Comparison of ENCODE assay signal across 1 cellular context in the genomic region with DNA sequence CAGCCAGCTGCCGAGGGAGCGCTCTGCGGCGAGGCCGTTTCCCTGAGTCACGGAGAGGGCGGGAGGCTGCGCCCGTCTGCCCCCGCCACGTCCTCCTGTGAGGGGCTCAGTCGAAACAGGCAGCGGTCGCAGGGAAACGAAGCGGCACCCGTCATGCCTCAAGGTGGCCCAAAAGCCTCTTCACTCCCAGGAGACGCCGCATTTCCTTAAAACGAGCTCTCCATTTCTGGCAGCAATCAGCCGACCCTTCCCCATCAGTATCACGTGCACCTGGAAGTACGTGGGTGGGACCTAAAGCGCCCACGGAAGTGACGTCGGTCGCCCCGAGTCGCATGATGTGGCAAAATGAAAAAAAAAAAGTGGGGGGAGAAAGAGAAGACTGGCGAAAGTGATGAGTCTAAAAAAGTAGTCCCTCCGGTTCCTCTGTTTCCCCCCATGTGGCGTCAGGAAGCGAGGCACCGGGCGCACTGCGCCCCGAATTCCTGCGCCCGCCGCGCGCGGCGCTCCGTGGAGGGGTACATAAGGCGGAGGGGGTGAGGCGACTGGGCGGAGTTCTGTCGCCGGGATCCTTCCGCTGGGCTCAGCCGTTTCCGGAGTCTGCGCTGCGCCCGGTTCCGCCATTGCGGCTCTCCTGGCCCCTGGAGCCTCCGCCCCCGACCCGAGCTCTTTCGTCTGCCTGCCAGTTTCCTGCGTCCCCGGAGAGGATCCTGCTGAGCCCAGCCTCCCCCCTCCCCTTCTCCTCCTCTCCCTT.
TF ChIP-seq lines count a peak whose summit lies in the region.

A gene (plus strand): TSS at position 583 of the 751 bp plus-strand sequence. CDS start 237 bp downstream, outside the sequence.

TF ChIP-seq in GM12878, 131 proteins besides CTCF, POLR2A, EP300 and RAD21 (continued from another document and continues in another):
- TF ChIP-seq, protein P1, sequence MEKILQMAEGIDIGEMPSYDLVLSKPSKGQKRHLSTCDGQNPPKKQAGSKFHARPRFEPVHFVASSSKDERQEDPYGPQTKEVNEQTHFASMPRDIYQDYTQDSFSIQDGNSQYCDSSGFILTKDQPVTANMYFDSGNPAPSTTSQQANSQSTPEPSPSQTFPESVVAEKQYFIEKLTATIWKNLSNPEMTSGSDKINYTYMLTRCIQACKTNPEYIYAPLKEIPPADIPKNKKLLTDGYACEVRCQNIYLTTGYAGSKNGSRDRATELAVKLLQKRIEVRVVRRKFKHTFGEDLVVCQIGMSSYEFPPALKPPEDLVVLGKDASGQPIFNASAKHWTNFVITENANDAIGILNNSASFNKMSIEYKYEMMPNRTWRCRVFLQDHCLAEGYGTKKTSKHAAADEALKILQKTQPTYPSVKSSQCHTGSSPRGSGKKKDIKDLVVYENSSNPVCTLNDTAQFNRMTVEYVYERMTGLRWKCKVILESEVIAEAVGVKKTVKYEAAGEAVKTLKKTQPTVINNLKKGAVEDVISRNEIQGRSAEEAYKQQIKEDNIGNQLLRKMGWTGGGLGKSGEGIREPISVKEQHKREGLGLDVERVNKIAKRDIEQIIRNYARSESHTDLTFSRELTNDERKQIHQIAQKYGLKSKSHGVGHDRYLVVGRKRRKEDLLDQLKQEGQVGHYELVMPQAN (conservative IDR thresholded peaks at IDR 0.05): peak; percentile 41; the same call in 1 of the 2 replicates
- TF ChIP-seq, protein P2, sequence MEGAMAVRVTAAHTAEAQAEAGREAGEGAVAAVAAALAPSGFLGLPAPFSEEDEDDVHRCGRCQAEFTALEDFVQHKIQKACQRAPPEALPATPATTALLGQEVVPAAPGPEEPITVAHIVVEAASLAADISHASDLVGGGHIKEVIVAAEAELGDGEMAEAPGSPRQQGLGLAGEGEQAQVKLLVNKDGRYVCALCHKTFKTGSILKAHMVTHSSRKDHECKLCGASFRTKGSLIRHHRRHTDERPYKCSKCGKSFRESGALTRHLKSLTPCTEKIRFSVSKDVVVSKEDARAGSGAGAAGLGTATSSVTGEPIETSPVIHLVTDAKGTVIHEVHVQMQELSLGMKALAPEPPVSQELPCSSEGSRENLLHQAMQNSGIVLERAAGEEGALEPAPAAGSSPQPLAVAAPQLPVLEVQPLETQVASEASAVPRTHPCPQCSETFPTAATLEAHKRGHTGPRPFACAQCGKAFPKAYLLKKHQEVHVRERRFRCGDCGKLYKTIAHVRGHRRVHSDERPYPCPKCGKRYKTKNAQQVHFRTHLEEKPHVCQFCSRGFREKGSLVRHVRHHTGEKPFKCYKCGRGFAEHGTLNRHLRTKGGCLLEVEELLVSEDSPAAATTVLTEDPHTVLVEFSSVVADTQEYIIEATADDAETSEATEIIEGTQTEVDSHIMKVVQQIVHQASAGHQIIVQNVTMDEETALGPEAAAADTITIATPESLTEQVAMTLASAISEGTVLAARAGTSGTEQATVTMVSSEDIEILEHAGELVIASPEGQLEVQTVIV (IDR thresholded peaks at IDR 0.05; ENCODE audit: borderline replicate concordance, partially characterized antibody): peak; percentile 94
- TF ChIP-seq MYB (IDR thresholded peaks at IDR 0.05; ENCODE audit: borderline replicate concordance, low read depth, low read length) (0 out of 2 replicates have a peak, but pooled peaks have one; percentile 59), POLR2AphosphoS5 (IDR thresholded peaks at IDR 0.05; ENCODE audit: low read length) (peak; percentile 98), RBBP5 (conservative IDR thresholded peaks at IDR 0.05) (no peak), FOS (IDR thresholded peaks at IDR 0.05; ENCODE audit: borderline replicate concordance, extremely low read depth, insufficient read length) (no peak), SUPT20H (IDR thresholded peaks at IDR 0.05; ENCODE audit: borderline replicate concordance, control insufficient read depth, low read depth, low read length) (no peak), POLR2AphosphoS2 (IDR thresholded peaks at IDR 0.05; ENCODE audit: low read depth, low read length) (peak; percentile 92), NFYA (IDR thresholded peaks at IDR 0.05; ENCODE audit: borderline replicate concordance, low read depth, low read length) (no peak), HDAC2 (IDR thresholded peaks at IDR 0.05) (no peak), HDGF (IDR thresholded peaks at IDR 0.05) (0 out of 2 replicates have a peak, but pooled peaks have one; percentile 39), ZBED1 (IDR thresholded peaks at IDR 0.05; ENCODE audit: borderline replicate concordance) (no peak), SMC3 (IDR thresholded peaks at IDR 0.05; ENCODE audit: borderline replicate concordance, low read length) (no peak), SREBF2 (IDR thresholded peaks at IDR 0.05; ENCODE audit: low read length) (peak; percentile 64; the same call in 1 of the 2 replicates), NR2C1 (IDR thresholded peaks at IDR 0.05) (peak; percentile 60), CREM (IDR thresholded peaks at IDR 0.05; ENCODE audit: low read depth) (peak; percentile 92), BHLHE40 (IDR thresholded peaks at IDR 0.05; ENCODE audit: borderline replicate concordance in 1 of 2, low read depth in 2 of 2, low read length in 1 of 2) (peak; percentile 97 to 98), ZNF274 (IDR thresholded peaks at IDR 0.05; ENCODE audit: insufficient read depth, insufficient read length) (no peak), TBL1XR1 (IDR thresholded peaks at IDR 0.05; ENCODE audit: low read depth, low read length) (peak; percentile 46; the same call in 1 of the 2 replicates), HDAC6 (IDR thresholded peaks at IDR 0.05; ENCODE audit: unreplicated experiment) (peak; percentile 76), CBFB (IDR thresholded peaks at IDR 0.05; ENCODE audit: low read depth) (0 out of 2 replicates have a peak, but pooled peaks have one; percentile 15), SP1 (IDR thresholded peaks at IDR 0.05; ENCODE audit: low read depth, low read length) (peak; percentile 91), CHD1 (IDR thresholded peaks at IDR 0.05; ENCODE audit: low read depth, low read length) (no peak; the same call in 1 of the 2 replicates), GABPA (IDR thresholded peaks at IDR 0.05; ENCODE audit: low read depth) (peak; percentile 91), SMAD1 (IDR thresholded peaks at IDR 0.05; ENCODE audit: low read depth, partially characterized antibody) (no peak), IKZF2 (IDR thresholded peaks at IDR 0.05) (peak; percentile 93 to 94), PAX5 (IDR thresholded peaks at IDR 0.05; ENCODE audit: borderline replicate concordance, low read depth, low read length) (peak; percentile 82; the same call in 1 of the 2 replicates), RB1 (IDR thresholded peaks at IDR 0.05; ENCODE audit: borderline replicate concordance) (peak; percentile 76; the same call in 1 of the 2 replicates), RELA (IDR thresholded peaks at IDR 0.05; ENCODE audit: borderline replicate concordance, partially characterized antibody) (peak; percentile 69), TCF12 (IDR thresholded peaks at IDR 0.05; ENCODE audit: low read depth, low read length) (peak; percentile 99), SPI1 (IDR thresholded peaks at IDR 0.05; ENCODE audit: borderline replicate concordance, insufficient read depth, low read depth, low read length) (0 out of 2 replicates have a peak, but pooled peaks have one; percentile 27), GATAD2B (conservative IDR thresholded peaks at IDR 0.05; ENCODE audit: low read depth) (peak; percentile 88; the same call in 1 of the 2 replicates)
- TF ChIP-seq, protein P3, sequence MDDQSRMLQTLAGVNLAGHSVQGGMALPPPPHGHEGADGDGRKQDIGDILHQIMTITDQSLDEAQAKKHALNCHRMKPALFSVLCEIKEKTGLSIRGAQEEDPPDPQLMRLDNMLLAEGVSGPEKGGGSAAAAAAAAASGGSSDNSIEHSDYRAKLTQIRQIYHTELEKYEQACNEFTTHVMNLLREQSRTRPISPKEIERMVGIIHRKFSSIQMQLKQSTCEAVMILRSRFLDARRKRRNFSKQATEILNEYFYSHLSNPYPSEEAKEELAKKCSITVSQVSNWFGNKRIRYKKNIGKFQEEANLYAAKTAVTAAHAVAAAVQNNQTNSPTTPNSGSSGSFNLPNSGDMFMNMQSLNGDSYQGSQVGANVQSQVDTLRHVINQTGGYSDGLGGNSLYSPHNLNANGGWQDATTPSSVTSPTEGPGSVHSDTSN (IDR thresholded peaks at IDR 0.05; ENCODE audit: insufficient replicate concordance, low read depth, low read length): peak; percentile 89
- TF ChIP-seq, protein P4, sequence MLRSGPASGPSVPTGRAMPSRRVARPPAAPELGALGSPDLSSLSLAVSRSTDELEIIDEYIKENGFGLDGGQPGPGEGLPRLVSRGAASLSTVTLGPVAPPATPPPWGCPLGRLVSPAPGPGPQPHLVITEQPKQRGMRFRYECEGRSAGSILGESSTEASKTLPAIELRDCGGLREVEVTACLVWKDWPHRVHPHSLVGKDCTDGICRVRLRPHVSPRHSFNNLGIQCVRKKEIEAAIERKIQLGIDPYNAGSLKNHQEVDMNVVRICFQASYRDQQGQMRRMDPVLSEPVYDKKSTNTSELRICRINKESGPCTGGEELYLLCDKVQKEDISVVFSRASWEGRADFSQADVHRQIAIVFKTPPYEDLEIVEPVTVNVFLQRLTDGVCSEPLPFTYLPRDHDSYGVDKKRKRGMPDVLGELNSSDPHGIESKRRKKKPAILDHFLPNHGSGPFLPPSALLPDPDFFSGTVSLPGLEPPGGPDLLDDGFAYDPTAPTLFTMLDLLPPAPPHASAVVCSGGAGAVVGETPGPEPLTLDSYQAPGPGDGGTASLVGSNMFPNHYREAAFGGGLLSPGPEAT (IDR thresholded peaks at IDR 0.05; ENCODE audit: low read depth): peak; percentile 95
- TF ChIP-seq, protein P5, sequence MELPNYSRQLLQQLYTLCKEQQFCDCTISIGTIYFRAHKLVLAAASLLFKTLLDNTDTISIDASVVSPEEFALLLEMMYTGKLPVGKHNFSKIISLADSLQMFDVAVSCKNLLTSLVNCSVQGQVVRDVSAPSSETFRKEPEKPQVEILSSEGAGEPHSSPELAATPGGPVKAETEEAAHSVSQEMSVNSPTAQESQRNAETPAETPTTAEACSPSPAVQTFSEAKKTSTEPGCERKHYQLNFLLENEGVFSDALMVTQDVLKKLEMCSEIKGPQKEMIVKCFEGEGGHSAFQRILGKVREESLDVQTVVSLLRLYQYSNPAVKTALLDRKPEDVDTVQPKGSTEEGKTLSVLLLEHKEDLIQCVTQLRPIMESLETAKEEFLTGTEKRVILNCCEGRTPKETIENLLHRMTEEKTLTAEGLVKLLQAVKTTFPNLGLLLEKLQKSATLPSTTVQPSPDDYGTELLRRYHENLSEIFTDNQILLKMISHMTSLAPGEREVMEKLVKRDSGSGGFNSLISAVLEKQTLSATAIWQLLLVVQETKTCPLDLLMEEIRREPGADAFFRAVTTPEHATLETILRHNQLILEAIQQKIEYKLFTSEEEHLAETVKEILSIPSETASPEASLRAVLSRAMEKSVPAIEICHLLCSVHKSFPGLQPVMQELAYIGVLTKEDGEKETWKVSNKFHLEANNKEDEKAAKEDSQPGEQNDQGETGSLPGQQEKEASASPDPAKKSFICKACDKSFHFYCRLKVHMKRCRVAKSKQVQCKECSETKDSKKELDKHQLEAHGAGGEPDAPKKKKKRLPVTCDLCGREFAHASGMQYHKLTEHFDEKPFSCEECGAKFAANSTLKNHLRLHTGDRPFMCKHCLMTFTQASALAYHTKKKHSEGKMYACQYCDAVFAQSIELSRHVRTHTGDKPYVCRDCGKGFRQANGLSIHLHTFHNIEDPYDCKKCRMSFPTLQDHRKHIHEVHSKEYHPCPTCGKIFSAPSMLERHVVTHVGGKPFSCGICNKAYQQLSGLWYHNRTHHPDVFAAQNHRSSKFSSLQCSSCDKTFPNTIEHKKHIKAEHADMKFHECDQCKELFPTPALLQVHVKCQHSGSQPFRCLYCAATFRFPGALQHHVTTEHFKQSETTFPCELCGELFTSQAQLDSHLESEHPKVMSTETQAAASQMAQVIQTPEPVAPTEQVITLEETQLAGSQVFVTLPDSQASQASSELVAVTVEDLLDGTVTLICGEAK (IDR thresholded peaks at IDR 0.05; ENCODE audit: borderline replicate concordance): peak; percentile 91; the same call in 1 of the 2 replicates
- TF ChIP-seq, protein P6, sequence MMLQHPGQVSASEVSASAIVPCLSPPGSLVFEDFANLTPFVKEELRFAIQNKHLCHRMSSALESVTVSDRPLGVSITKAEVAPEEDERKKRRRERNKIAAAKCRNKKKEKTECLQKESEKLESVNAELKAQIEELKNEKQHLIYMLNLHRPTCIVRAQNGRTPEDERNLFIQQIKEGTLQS (IDR thresholded peaks at IDR 0.05; ENCODE audit: borderline replicate concordance, extremely low read depth, low read depth, low read length): peak; percentile 2; the same call in 1 of the 2 replicates
- TF ChIP-seq, protein P7, sequence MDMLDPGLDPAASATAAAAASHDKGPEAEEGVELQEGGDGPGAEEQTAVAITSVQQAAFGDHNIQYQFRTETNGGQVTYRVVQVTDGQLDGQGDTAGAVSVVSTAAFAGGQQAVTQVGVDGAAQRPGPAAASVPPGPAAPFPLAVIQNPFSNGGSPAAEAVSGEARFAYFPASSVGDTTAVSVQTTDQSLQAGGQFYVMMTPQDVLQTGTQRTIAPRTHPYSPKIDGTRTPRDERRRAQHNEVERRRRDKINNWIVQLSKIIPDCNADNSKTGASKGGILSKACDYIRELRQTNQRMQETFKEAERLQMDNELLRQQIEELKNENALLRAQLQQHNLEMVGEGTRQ (IDR thresholded peaks at IDR 0.05; ENCODE audit: borderline replicate concordance, low read depth, low read length): peak; percentile 58
- TF ChIP-seq, protein P8, sequence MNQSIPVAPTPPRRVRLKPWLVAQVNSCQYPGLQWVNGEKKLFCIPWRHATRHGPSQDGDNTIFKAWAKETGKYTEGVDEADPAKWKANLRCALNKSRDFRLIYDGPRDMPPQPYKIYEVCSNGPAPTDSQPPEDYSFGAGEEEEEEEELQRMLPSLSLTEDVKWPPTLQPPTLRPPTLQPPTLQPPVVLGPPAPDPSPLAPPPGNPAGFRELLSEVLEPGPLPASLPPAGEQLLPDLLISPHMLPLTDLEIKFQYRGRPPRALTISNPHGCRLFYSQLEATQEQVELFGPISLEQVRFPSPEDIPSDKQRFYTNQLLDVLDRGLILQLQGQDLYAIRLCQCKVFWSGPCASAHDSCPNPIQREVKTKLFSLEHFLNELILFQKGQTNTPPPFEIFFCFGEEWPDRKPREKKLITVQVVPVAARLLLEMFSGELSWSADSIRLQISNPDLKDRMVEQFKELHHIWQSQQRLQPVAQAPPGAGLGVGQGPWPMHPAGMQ (IDR thresholded peaks at IDR 0.05; ENCODE audit: borderline replicate concordance): no peak
